In genomic region chr13:79485014-79485441, GRCh38 we compare ENCODE assay signal across 9 cellular contexts. TPM values are rescaled to one million over a fixed set of nuclear protein-coding genes. Genes with fewer than 3 reads are reported as not detected.
A peak's percentile ranks its signal among the peaks of the same experiment; 100 is the strongest.
DNase-seq lines count a peak whose midpoint lies in the region; ATAC-seq and TF ChIP-seq lines count a peak whose summit lies in the region.
"Had no signal": no experiment of that assay in that cellular context is flagged by ENCODE, and none has a peak within 500 bp of the region (broad histone marks: within the 10 kb centered on the region; RNA-seq: fewer than 3 reads in every experiment).

No MANE protein-coding gene starts in this region.

- H3K27me3 Mint-ChIP-seq in HFFc6 (ENCODE audit: insufficient read depth) (peaks cover 4% of the 10 kb centered on the region; the same call in 1 of the 2 replicates), glutamatergic neuron (ENCODE audit: unreplicated experiment) (peaks cover 1% of the 10 kb centered on the region), CD14-positive monocyte (ENCODE audit: low read depth in 3 of 3) (peaks cover 59 to 74% (median 69%) of the 10 kb centered on the region in 3 donors)

- peaks cover 3% of the 10 kb centered on the region for H3K36me3 ChIP-seq in adipocyte (ENCODE audit: control insufficient read depth, insufficient read depth, low read length, severe bottlenecking)

- H3K27ac Mint-ChIP-seq in HFFc6 (peak overlapping the region; percentile 93), glutamatergic neuron (ENCODE audit: unreplicated experiment) (no peak overlapping the region), CD14-positive monocyte (no peak overlapping the region)

- H3K9ac ChIP-seq in adipocyte (ENCODE audit: low read length): peak overlapping the region; percentile 57

- H3K36me3 Mint-ChIP-seq in HFFc6 (ENCODE audit: low read depth) (peaks cover 39% of the 10 kb centered on the region), glutamatergic neuron (ENCODE audit: unreplicated experiment) (no peaks in the 10 kb centered on the region), CD14-positive monocyte (peaks cover 3 to 5% of the 10 kb centered on the region in 2 donors)

- H3K4me3 ChIP-seq in adipocyte (ENCODE audit: low read length): peak overlapping the region; percentile 4

- H3K4me3 Mint-ChIP-seq in HFFc6 (peak overlapping the region; percentile 96), glutamatergic neuron (ENCODE audit: unreplicated experiment) (no peak overlapping the region), CD14-positive monocyte (no peak overlapping the region)

- ATAC-seq in left colon (peak; percentile 68), HG02588 (IDR thresholded peaks at IDR 0.05; ENCODE audit: unreplicated experiment) (no peak)

- intact Hi-C loops in left colon (cut with DNase I, micrococcal nuclease) (no loop called here), CD14-positive monocyte (cut with micrococcal nuclease) (no loop called here)

- H3K9me3 Mint-ChIP-seq in HFFc6 (no peaks in the 10 kb centered on the region), glutamatergic neuron (ENCODE audit: unreplicated experiment) (peaks cover 5% of the 10 kb centered on the region), CD14-positive monocyte (peaks cover 0 to 20% (median 15%) of the 10 kb centered on the region in 7 donors)

- DNase-seq in A172 (ENCODE audit: low spot score) (peak; percentile 5), HFFc6 (peak; percentile 94), adipocyte (ENCODE audit: low read depth) (peak; percentile 91), left colon (peak; percentile 40 to 61), NCI-H2107 (lab: John Stamatoyannopoulos, UW) (no peak), glutamatergic neuron (no peak), CD14-positive monocyte (ENCODE audit: low spot score) (no peak)
- DNase-seq: T1000 had no signal

- TF ChIP-seq CTCF in HFFc6 (IDR thresholded peaks at IDR 0.05) (no peak), glutamatergic neuron (IDR thresholded peaks at IDR 0.05; ENCODE audit: partially characterized antibody, unreplicated experiment) (no peak), CD14-positive monocyte (IDR thresholded peaks at IDR 0.05) (no peak)

- peaks cover 77% of the 10 kb centered on the region for H3K4me1 Mint-ChIP-seq in HFFc6 (ENCODE audit: low read depth)
- peaks cover 10% of the 10 kb centered on the region for H3K4me1 Mint-ChIP-seq in glutamatergic neuron (ENCODE audit: low read depth, unreplicated experiment)
- peaks cover 21% of the 10 kb centered on the region for H3K4me1 Mint-ChIP-seq in CD14-positive monocyte

- H3K27me3 ChIP-seq in adipocyte (replicated peaks; ENCODE audit: control insufficient read depth, insufficient read depth, low read length): no peaks in the 10 kb centered on the region

- H3K9me3 ChIP-seq in adipocyte (ENCODE audit: control insufficient read depth, low read length): no peaks in the 10 kb centered on the region

- H3K4me1 ChIP-seq in adipocyte (ENCODE audit: control insufficient read depth, insufficient read depth, low read length): peaks cover 47% of the 10 kb centered on the region

RNA-seq across cellular contexts. Expression of gene NDFIP2, which starts 4.1 kb away (rescaled TPM):
- total RNA-seq in A172 (2014; rRNA removed; shearing (Covaris generic)): 28.5 and 33.8 TPM in 2 replicates
- 100 to 1,000 TPM in 2 of 6 experiments, 10 to 100 TPM in 4; 97.1 to 132 (median 99.7) TPM for total RNA-seq in HFFc6 (2021; fragmentation: NEBNext Ultra II Directional; extraction: Animal tissue kit (Norgen Biotek cat#: 25700))
- total RNA-seq in left colon (100 to 1,000 TPM; 117 to 129 TPM), glutamatergic neuron (ENCODE audit: unreplicated experiment) (35.6 TPM)
- polyA plus RNA-seq in CD14-positive monocyte: not detected

Comparison
In these comparisons a context has a peak if more than half of its experiments do, and no peak if none do; other contexts are left out.
1. DNase-seq: peak in A172 (single experiment), HFFc6 (single experiment), adipocyte (single experiment) and left colon (2 of 2); none in NCI-H2107 (single experiment), glutamatergic neuron (single experiment) and CD14-positive monocyte (single experiment).